2 cellular contexts compared by ENCODE assay signal in the genomic region with DNA sequence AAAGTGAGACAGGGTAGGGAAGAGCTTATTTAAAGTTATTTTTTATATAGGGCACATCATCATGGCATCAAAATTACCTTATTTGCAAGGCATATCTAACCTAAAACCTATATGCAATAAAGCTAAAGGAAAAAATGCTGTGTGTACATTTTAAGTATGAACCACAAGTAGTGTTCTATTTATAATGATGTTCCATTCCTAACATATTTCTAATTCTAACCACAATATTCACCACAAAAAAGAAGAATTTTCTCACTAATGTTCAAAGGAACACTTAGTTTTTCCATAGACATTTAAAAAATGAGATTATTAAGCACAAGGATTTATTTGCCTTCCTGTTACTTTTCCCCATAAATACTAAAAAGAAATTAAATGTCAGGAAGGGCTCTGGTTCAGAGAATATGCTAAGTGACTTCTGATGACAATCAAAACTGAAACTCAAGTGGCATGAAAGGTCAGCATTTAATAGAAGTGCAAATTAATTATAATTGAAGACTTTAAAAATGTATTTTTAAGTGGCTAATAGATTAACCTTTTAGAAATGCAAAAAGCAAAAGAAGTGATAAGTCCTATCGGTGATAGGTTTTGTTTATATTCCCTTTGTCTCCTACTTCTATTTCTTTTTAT.
TF ChIP-seq lines count a peak whose summit lies in the region.

No MANE protein-coding gene starts in this region.

TF ChIP-seq in HCT116, 20 proteins besides CTCF, POLR2A, EP300 and RAD21:
- no peak for TF ChIP-seq SRF (IDR thresholded peaks at IDR 0.05; ENCODE audit: low read depth)
- TF ChIP-seq JUND (IDR thresholded peaks at IDR 0.05) = no peak
- TF ChIP-seq YY1 (IDR thresholded peaks at IDR 0.05; ENCODE audit: extremely low read depth, insufficient replicate concordance, low read depth, low read length) = no peak
- no peak for TF ChIP-seq EZH2phosphoT487 (IDR thresholded peaks at IDR 0.05; ENCODE audit: borderline replicate concordance)
- TF ChIP-seq REST (IDR thresholded peaks at IDR 0.05; ENCODE audit: low read depth) = no peak
- TF ChIP-seq TCF7L2 (IDR thresholded peaks at IDR 0.05; ENCODE audit: borderline replicate concordance, extremely low read depth, insufficient read depth, insufficient read length) = no peak
- TF ChIP-seq ZFX (IDR thresholded peaks at IDR 0.05) = no peak
- TF ChIP-seq, protein P1, sequence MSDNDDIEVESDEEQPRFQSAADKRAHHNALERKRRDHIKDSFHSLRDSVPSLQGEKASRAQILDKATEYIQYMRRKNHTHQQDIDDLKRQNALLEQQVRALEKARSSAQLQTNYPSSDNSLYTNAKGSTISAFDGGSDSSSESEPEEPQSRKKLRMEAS (IDR thresholded peaks at IDR 0.05) = no peak
- no peak for TF ChIP-seq CEBPB (IDR thresholded peaks at IDR 0.05; ENCODE audit: low read depth)
- no peak for TF ChIP-seq EZH2 (IDR thresholded peaks at IDR 0.05)
- TF ChIP-seq ZNF274 (IDR thresholded peaks at IDR 0.05; ENCODE audit: low read depth, low read length) = no peak
- TF ChIP-seq EGR1 (IDR thresholded peaks at IDR 0.05; ENCODE audit: low read depth) = no peak
- no peak for TF ChIP-seq ELF1 (IDR thresholded peaks at IDR 0.05; ENCODE audit: borderline replicate concordance, low read depth)
- TF ChIP-seq FOSL1 (IDR thresholded peaks at IDR 0.05; ENCODE audit: low read depth) = no peak
- TF ChIP-seq POLR2AphosphoS5 (IDR thresholded peaks at IDR 0.05; ENCODE audit: low read depth, low read length) = no peak
- TF ChIP-seq CBX3 (IDR thresholded peaks at IDR 0.05; ENCODE audit: low read depth) = no peak
- no peak for TF ChIP-seq SIN3A (IDR thresholded peaks at IDR 0.05; ENCODE audit: low read depth)
- TF ChIP-seq ZBTB33 (IDR thresholded peaks at IDR 0.05; ENCODE audit: extremely low read depth, insufficient replicate concordance, low read length) = no peak

TF ChIP-seq in GM23338, 12 proteins besides CTCF, POLR2A, EP300 and RAD21:
- TF ChIP-seq, protein P2, sequence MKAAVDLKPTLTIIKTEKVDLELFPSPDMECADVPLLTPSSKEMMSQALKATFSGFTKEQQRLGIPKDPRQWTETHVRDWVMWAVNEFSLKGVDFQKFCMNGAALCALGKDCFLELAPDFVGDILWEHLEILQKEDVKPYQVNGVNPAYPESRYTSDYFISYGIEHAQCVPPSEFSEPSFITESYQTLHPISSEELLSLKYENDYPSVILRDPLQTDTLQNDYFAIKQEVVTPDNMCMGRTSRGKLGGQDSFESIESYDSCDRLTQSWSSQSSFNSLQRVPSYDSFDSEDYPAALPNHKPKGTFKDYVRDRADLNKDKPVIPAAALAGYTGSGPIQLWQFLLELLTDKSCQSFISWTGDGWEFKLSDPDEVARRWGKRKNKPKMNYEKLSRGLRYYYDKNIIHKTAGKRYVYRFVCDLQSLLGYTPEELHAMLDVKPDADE (IDR thresholded peaks at IDR 0.05) = no peak
- TF ChIP-seq POLR2AphosphoS5 (IDR thresholded peaks at IDR 0.05; ENCODE audit: low read depth) (no peak), ZNF114 (CRISPR knock-in tag; IDR thresholded peaks at IDR 0.05) (no peak), EZH2 (IDR thresholded peaks at IDR 0.05; ENCODE audit: low read depth, unreplicated experiment) (no peak), JUNB (IDR thresholded peaks at IDR 0.05; ENCODE audit: unreplicated experiment) (no peak), CREB1 (CRISPR knock-in tag; IDR thresholded peaks at IDR 0.05; ENCODE audit: low read depth) (no peak)
